Comparison of ENCODE assay signal across 1 cellular context in the genomic region with DNA sequence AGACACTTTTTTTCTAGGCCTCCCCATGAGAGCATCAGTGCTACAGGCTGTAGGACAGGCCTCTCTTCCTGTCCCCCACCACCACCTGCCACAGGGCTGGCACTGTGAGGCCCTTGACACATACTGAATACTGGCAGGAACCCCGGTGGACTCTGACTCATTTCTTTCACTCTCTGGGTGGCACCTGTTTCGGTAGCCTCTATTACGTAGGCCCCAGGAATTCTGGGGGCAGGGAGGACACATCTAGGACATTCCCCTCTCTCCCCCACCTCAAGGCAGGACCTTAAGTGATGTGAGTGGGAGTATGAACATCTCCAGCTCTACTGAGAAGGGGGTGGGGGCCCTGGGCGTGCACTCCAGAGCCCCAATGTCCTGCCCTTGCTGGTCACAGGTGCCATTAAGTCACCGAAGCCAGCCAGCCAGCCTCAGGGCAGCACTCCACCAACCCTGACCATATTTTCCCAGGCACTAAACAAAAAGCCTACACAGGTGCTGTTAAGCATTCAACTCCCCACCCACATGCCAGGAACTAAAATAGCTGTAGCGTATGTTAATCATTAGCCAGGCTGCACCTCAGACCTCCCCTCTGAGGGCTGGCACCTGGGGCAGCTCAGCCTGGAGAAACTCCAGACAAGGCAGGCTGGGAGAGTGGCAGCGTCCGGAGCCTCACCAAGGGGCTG.
TF ChIP-seq lines count a peak whose summit lies in the region.

No MANE protein-coding gene starts in this region.

TF ChIP-seq in H1, 55 proteins besides CTCF, POLR2A, EP300 and RAD21:
- TF ChIP-seq YY1 (IDR thresholded peaks at IDR 0.05; ENCODE audit: low read depth, low read length) (no peak), BRCA1 (IDR thresholded peaks at IDR 0.05; ENCODE audit: low read depth, low read length) (no peak), ATF3 (IDR thresholded peaks at IDR 0.05; ENCODE audit: insufficient read depth, low read depth, low read length) (no peak), TAF1 (IDR thresholded peaks at IDR 0.05; ENCODE audit: low read depth, low read length) (no peak), CHD2 (IDR thresholded peaks at IDR 0.05; ENCODE audit: low read length) (no peak), SP4 (IDR thresholded peaks at IDR 0.05; ENCODE audit: low read length) (no peak), KDM4A (IDR thresholded peaks at IDR 0.05; ENCODE audit: low read depth, low read length, severe bottlenecking) (no peak), JUND (IDR thresholded peaks at IDR 0.05; ENCODE audit: low read length) (no peak), TEAD4 (IDR thresholded peaks at IDR 0.05; ENCODE audit: low read depth, low read length) (no peak), RBBP5 (IDR thresholded peaks at IDR 0.05; ENCODE audit: borderline replicate concordance, low read depth, low read length) (no peak), ASH2L (IDR thresholded peaks at IDR 0.05; ENCODE audit: low read length) (no peak), BACH1 (IDR thresholded peaks at IDR 0.05; ENCODE audit: low read length) (no peak), CBX5 (IDR thresholded peaks at IDR 0.05; ENCODE audit: low read depth, low read length) (no peak), RFX5 (IDR thresholded peaks at IDR 0.05; ENCODE audit: borderline replicate concordance, low read depth, low read length) (no peak), CTBP2 (IDR thresholded peaks at IDR 0.05; ENCODE audit: borderline replicate concordance, insufficient read depth, insufficient read length, low read length) (no peak), POU5F1 (IDR thresholded peaks at IDR 0.05; ENCODE audit: low read depth, low read length) (no peak), ATF2 (IDR thresholded peaks at IDR 0.05; ENCODE audit: low read length) (no peak), GABPA (IDR thresholded peaks at IDR 0.05; ENCODE audit: borderline replicate concordance, insufficient read depth, low read length) (no peak)
- TF ChIP-seq, protein P1, sequence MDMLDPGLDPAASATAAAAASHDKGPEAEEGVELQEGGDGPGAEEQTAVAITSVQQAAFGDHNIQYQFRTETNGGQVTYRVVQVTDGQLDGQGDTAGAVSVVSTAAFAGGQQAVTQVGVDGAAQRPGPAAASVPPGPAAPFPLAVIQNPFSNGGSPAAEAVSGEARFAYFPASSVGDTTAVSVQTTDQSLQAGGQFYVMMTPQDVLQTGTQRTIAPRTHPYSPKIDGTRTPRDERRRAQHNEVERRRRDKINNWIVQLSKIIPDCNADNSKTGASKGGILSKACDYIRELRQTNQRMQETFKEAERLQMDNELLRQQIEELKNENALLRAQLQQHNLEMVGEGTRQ (IDR thresholded peaks at IDR 0.05; ENCODE audit: low read length): no peak
